28 cellular contexts compared by ENCODE assay signal in genomic region chr9:26313108-26313507, GRCh38.
"Had no signal": no experiment of that assay in that cellular context is flagged by ENCODE, and none has a peak within 500 bp of the region (broad histone marks: within the 10 kb centered on the region; RNA-seq: fewer than 3 reads in every experiment).

No MANE protein-coding gene starts in this region.

- H3K4me2 ChIP-seq: KMS-11 had no signal

- H3K27ac ChIP-seq: KMS-11, Peyer's patch, SJSA1, SK-N-MC had no signal

- H3K27me3 ChIP-seq: Peyer's patch, SJSA1 had no signal

- DNase-seq: Karpas-422, MM.1S, MV-4-11, NCI-H1092, NCI-H1105, NCI-H1417 treated with DMSO at 0.1 percent for 48 hours, NCI-H1436 treated with DMSO at 0.1 percent for 48 hours, NCI-H1694 treated with DMSO at 0.1 percent for 48 hours, NCI-H187 treated with DMSO at 0.1 percent for 48 hours, NCI-H2029, NCI-H2081, NCI-H2171 treated with DMSO at 0.1 percent for 48 hours, NCI-H2227 treated with DMSO at 0.1 percent for 48 hours, NCI-H345, NCI-H446, NCI-H510A treated with DMSO at 0.1 percent for 48 hours, NCI-H524 treated with DMSO at 0.1 percent for 48 hours, NCI-H526 treated with DMSO at 0.1 percent for 48 hours, NCI-H774, PC-3, Peyer's patch, Right ventricle myocardium superior, RPMI8226, SHP77 treated with DMSO at 0.1 percent for 48 hours, T-cell had no signal

- H3K4me3 ChIP-seq: Peyer's patch, SJSA1, SK-N-MC had no signal

- H3K4me1 ChIP-seq: Peyer's patch, SJSA1 had no signal

- H3K9ac ChIP-seq: KMS-11 had no signal

- H3K9me3 ChIP-seq: Peyer's patch, SJSA1 had no signal

- H3K36me3 ChIP-seq: Peyer's patch, SJSA1 had no signal
